In the genomic region with DNA sequence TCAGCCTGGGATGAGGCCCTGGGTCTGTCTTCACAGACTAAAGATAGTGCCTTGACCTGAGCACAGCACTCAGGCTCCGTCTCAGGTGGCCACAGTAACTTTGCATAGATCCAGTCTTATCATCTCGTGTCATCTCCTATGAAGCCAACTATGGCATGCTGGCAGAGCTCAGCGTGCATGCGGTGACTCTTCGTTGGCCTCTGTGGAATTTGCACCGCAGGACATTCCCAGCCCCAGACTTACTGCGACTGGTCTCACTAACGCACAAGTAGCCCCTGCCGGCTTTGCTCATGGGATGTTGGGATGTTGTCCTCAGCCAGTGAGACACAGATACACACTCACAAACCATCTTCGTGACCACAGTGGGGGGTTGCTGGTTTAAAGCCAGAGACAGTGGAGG, we compare ENCODE assay signal across 17 cellular contexts.
A peak's percentile ranks its signal among the peaks of the same experiment; 100 is the strongest.
DNase-seq lines count a peak whose midpoint lies in the region; ATAC-seq and TF ChIP-seq lines count a peak whose summit lies in the region.
"Had no signal": no experiment of that assay in that cellular context is flagged by ENCODE, and none has a peak within 500 bp of the region (broad histone marks: within the 10 kb centered on the region; RNA-seq: fewer than 3 reads in every experiment).

No MANE protein-coding gene starts in this region.

- H4K91ac ChIP-seq in mesenchymal stem cell (ENCODE audit: low read length), result no peak overlapping the region

- peak overlapping the region in 1 of 2 experiments; percentile 84 for H3K14ac ChIP-seq in mesenchymal stem cell (ENCODE audit: low read length in 2 of 2)

- peaks cover 4% of the 10 kb centered on the region for H3K4me1 ChIP-seq in mesenchymal stem cell (ENCODE audit: control insufficient read depth, insufficient read depth, low read depth, low read length)
- H3K4me1 ChIP-seq in parathyroid adenoma, result peaks cover 11% of the 10 kb centered on the region

- WGBS in mesenchymal stem cell, result 63% methylated on average over 8 of the region's 10 CpGs

- no peaks in the 10 kb centered on the region for H3K9me3 Mint-ChIP-seq in stimulated activated naive CD8-positive, alpha-beta T cell treated with anti-CD3 and anti-CD28 coated beads, Interleukin-15, Interleukin-2, amounts not matched to agents 100 ng/mL and 50 ng/mL, for 24 hours
- no peaks in the 10 kb centered on the region for H3K9me3 Mint-ChIP-seq in stimulated activated naive CD8-positive, alpha-beta T cell treated with anti-CD3 and anti-CD28 coated beads, Interleukin-15, amount 100 ng/mL, for 72 hours
- H3K9me3 Mint-ChIP-seq: CD8-positive, alpha-beta T cell; H9 had no signal

- no peak overlapping the region for H3K23ac ChIP-seq in mesenchymal stem cell (ENCODE audit: low read length in 2 of 2)

- H3K4me2 ChIP-seq in mesenchymal stem cell (ENCODE audit: low read length, poor library complexity, severe bottlenecking) (no peak overlapping the region), parathyroid adenoma (ENCODE audit: low read length) (no peak overlapping the region)
- H3K4me2 ChIP-seq: BLaER1 had no signal

- no peak for DNase-seq in stimulated activated naive CD8-positive, alpha-beta T cell treated with anti-CD3 and anti-CD28 coated beads, Interleukin-15, amount 100 ng/mL, for 72 hours
- peak; percentile 26 for DNase-seq in mesenchymal stem cell
- no peak for DNase-seq in NCI-H226
- no peak for DNase-seq in NCI-H446 (lab: John Stamatoyannopoulos, UW)
- DNase-seq: CD8-positive, alpha-beta T cell; DMS79; H9; MV-4-11; NCI-H1436; SHP77 had no signal

- H3K9ac ChIP-seq in mesenchymal stem cell (ENCODE audit: low read length) (peak overlapping the region; percentile 4), parathyroid adenoma (peak overlapping the region; percentile 22)
- H3K9ac ChIP-seq: BLaER1 had no signal

- H2AK5ac ChIP-seq in mesenchymal stem cell (ENCODE audit: low read length, severe bottlenecking), result no peak overlapping the region

- no peak for ATAC-seq in stimulated activated naive CD8-positive, alpha-beta T cell treated with anti-CD3 and anti-CD28 coated beads, Interleukin-15, amount 100 ng/mL, for 72 hours
- ATAC-seq in HG03097 (IDR thresholded peaks at IDR 0.05; ENCODE audit: low FRiP score, unreplicated experiment), result no peak
- ATAC-seq: CD8-positive, alpha-beta T cell; K562; Panc1 had no signal

- H3K27ac ChIP-seq in mesenchymal stem cell (ENCODE audit: low read length, poor library complexity, severe bottlenecking) (no peak overlapping the region), parathyroid adenoma (peak overlapping the region; percentile 17)
- H3K27ac ChIP-seq: BLaER1, HL-60 had no signal

- peaks cover 21% of the 10 kb centered on the region for H3K4me1 Mint-ChIP-seq in stimulated activated naive CD8-positive, alpha-beta T cell treated with anti-CD3 and anti-CD28 coated beads, Interleukin-15, Interleukin-2, amounts not matched to agents 100 ng/mL and 50 ng/mL, for 24 hours (ENCODE audit: low read depth)
- H3K4me1 Mint-ChIP-seq in stimulated activated naive CD8-positive, alpha-beta T cell treated with anti-CD3 and anti-CD28 coated beads, Interleukin-15, amount 100 ng/mL, for 72 hours, result peaks cover 17% of the 10 kb centered on the region

- H3K27ac Mint-ChIP-seq in stimulated activated naive CD8-positive, alpha-beta T cell treated with anti-CD3 and anti-CD28 coated beads, Interleukin-15, Interleukin-2, amounts not matched to agents 100 ng/mL and 50 ng/mL, for 24 hours, result peak overlapping the region; percentile 32
- H3K27ac Mint-ChIP-seq in stimulated activated naive CD8-positive, alpha-beta T cell treated with anti-CD3 and anti-CD28 coated beads, Interleukin-15, amount 100 ng/mL, for 72 hours, result peak overlapping the region in 1 of 2 donors; percentile 35
- H3K27ac Mint-ChIP-seq: CD8-positive, alpha-beta T cell had no signal

- no peak overlapping the region for H2BK12ac ChIP-seq in mesenchymal stem cell (ENCODE audit: low read length in 2 of 2)

- no peak overlapping the region for H3K4me3 ChIP-seq in mesenchymal stem cell (ENCODE audit: insufficient read depth in 1 of 2, low read depth in 1 of 2, low read length in 2 of 2)
- H3K4me3 ChIP-seq in parathyroid adenoma (ENCODE audit: low read depth, low read length), result no peak overlapping the region
- H3K4me3 ChIP-seq: BLaER1, K562 had no signal

- no peaks in the 10 kb centered on the region for H3K27me3 Mint-ChIP-seq in stimulated activated naive CD8-positive, alpha-beta T cell treated with anti-CD3 and anti-CD28 coated beads, Interleukin-15, Interleukin-2, amounts not matched to agents 100 ng/mL and 50 ng/mL, for 24 hours
- H3K27me3 Mint-ChIP-seq in stimulated activated naive CD8-positive, alpha-beta T cell treated with anti-CD3 and anti-CD28 coated beads, Interleukin-15, amount 100 ng/mL, for 72 hours, result no peaks in the 10 kb centered on the region

- H3K9me3 ChIP-seq in mesenchymal stem cell (ENCODE audit: control insufficient read depth, low read length) (no peaks in the 10 kb centered on the region), parathyroid adenoma (ENCODE audit: control insufficient read depth, low read length) (no peaks in the 10 kb centered on the region)
- H3K9me3 ChIP-seq: BLaER1 had no signal

- H2BK15ac ChIP-seq in mesenchymal stem cell (ENCODE audit: low read depth, poor library complexity, severe bottlenecking), result no peak overlapping the region

- TF ChIP-seq CTCF in parathyroid adenoma (IDR thresholded peaks at IDR 0.05), result no peak

- H3K4me3 Mint-ChIP-seq in stimulated activated naive CD8-positive, alpha-beta T cell treated with anti-CD3 and anti-CD28 coated beads, Interleukin-15, Interleukin-2, amounts not matched to agents 100 ng/mL and 50 ng/mL, for 24 hours, result no peak overlapping the region
- H3K4me3 Mint-ChIP-seq in stimulated activated naive CD8-positive, alpha-beta T cell treated with anti-CD3 and anti-CD28 coated beads, Interleukin-15, amount 100 ng/mL, for 72 hours, result no peak overlapping the region
- H3K4me3 Mint-ChIP-seq: CD8-positive, alpha-beta T cell; H9 had no signal

- H3K18ac ChIP-seq in mesenchymal stem cell (ENCODE audit: low read depth in 1 of 2, low read length in 2 of 2), result peak overlapping the region in 1 of 2 experiments; percentile 34

- peaks cover 7% of the 10 kb centered on the region for H3K36me3 Mint-ChIP-seq in stimulated activated naive CD8-positive, alpha-beta T cell treated with anti-CD3 and anti-CD28 coated beads, Interleukin-15, Interleukin-2, amounts not matched to agents 100 ng/mL and 50 ng/mL, for 24 hours (ENCODE audit: low read depth)

- H2AFZ ChIP-seq in mesenchymal stem cell (ENCODE audit: low read depth, low read length), result no peak overlapping the region
- H2AFZ ChIP-seq in parathyroid adenoma, result peak overlapping the region; percentile 44

- no peaks in the 10 kb centered on the region for H3K36me3 ChIP-seq in mesenchymal stem cell (ENCODE audit: control insufficient read depth in 1 of 2, insufficient read depth in 2 of 2, low read depth in 1 of 2, low read length in 2 of 2)
- no peaks in the 10 kb centered on the region for H3K36me3 ChIP-seq in parathyroid adenoma (ENCODE audit: control insufficient read depth, insufficient read depth, low read length)

- no peak overlapping the region for H3K4ac ChIP-seq in mesenchymal stem cell (ENCODE audit: low read depth in 1 of 2, low read length in 2 of 2)

- H4K8ac ChIP-seq in mesenchymal stem cell (ENCODE audit: low read length), result no peak overlapping the region

- no peak overlapping the region for H2BK5ac ChIP-seq in mesenchymal stem cell (ENCODE audit: low read depth, low read length, poor library complexity, severe bottlenecking)

- H3K27me3 ChIP-seq in mesenchymal stem cell (ENCODE audit: control insufficient read depth in 1 of 2, insufficient read depth in 1 of 2, low read length in 2 of 2), result peaks cover 0 to 43% of the 10 kb centered on the region in 2 experiments
- no peaks in the 10 kb centered on the region for H3K27me3 ChIP-seq in parathyroid adenoma (ENCODE audit: control insufficient read depth, insufficient read depth, low read length)
- H3K27me3 ChIP-seq: BLaER1 had no signal

- no peaks in the 10 kb centered on the region for H3K79me2 ChIP-seq in parathyroid adenoma

- no peaks in the 10 kb centered on the region for H3K79me1 ChIP-seq in mesenchymal stem cell (replicated peaks; ENCODE audit: low read length, poor library complexity, severe bottlenecking)

- no peak overlapping the region for H2BK120ac ChIP-seq in mesenchymal stem cell (ENCODE audit: low read depth, low read length)
